32 cellular contexts compared by ENCODE assay signal in the genomic region with DNA sequence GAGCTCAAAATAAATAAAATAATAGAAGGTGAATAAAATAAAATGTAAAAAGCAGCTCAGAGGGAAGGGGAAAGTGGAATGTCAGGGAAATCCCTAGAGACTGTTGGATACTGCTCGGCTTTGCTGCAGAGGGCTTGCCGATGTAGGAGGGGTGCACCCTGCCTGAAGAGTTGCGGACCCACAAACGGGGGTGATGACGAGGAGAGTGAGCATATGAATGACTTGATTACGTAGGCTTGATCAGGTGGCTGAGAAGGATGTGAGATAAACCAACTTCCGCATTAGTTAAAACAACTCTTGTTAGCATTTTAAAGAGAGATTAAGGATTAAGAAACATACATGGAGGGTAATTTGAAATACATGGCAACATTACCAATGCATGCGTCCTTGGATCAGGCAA. TPM values are rescaled to one million over a fixed set of nuclear protein-coding genes. Genes with fewer than 3 reads are reported as not detected.
"Had no signal": no experiment of that assay in that cellular context is flagged by ENCODE, and none has a peak within 500 bp of the region (broad histone marks: within the 10 kb centered on the region; RNA-seq: fewer than 3 reads in every experiment).

No MANE protein-coding gene starts in this region.

- H3K4me1 ChIP-seq: left lung, lower lobe of right lung, pancreas, prostate gland, sigmoid colon, spleen, tibial nerve, uterus had no signal

- H3K36me3 Mint-ChIP-seq: immature natural killer cell; naive thymus-derived CD8-positive, alpha-beta T cell; stimulated activated memory B cell treated with anti-CD40 and anti-IgM and Interleukin-4, amounts not matched to agents 10 μg/mL and 1 μg/mL and 100 μg/mL, for 72 hours; type B pancreatic cell had no signal

- H3K27me3 Mint-ChIP-seq: stimulated activated memory B cell treated with anti-CD40 and anti-IgM and Interleukin-4, amounts not matched to agents 10 μg/mL and 1 μg/mL and 100 μg/mL, for 72 hours; stimulated activated naive CD8-positive, alpha-beta T cell treated with anti-CD3 and anti-CD28 coated beads, Interleukin-15, amount 100 ng/mL, for 72 hours; type B pancreatic cell had no signal

- H3K4me3 ChIP-seq: left lung, lower lobe of right lung, pancreas, prostate gland, sigmoid colon, spleen, tibial nerve, uterus had no signal

- FAIRE-seq: islet of Langerhans, kidney, pancreas, small intestine had no signal

- ATAC-seq: left colon; left lung; lower lobe of right lung; naive thymus-derived CD8-positive, alpha-beta T cell; pancreas; right cardiac atrium; stimulated activated memory B cell treated with anti-CD40 and anti-IgM and Interleukin-4, amounts not matched to agents 10 μg/mL and 1 μg/mL and 100 μg/mL, for 72 hours; stimulated activated naive CD8-positive, alpha-beta T cell treated with anti-CD3 and anti-CD28 coated beads, Interleukin-15, amount 100 ng/mL, for 72 hours had no signal

- H3K9me3 ChIP-seq: left lung, lower lobe of right lung, pancreas, prostate gland, sigmoid colon, spleen, tibial nerve, uterus had no signal

- H3K27ac Mint-ChIP-seq: immature natural killer cell; naive thymus-derived CD8-positive, alpha-beta T cell; nephron; stimulated activated memory B cell treated with anti-CD40 and anti-IgM and Interleukin-4, amounts not matched to agents 10 μg/mL and 1 μg/mL and 100 μg/mL, for 72 hours; stimulated activated naive CD8-positive, alpha-beta T cell treated with anti-CD3 and anti-CD28 coated beads, Interleukin-15, amount 100 ng/mL, for 72 hours; type B pancreatic cell had no signal

- H3K27me3 ChIP-seq: left lung, pancreas, sigmoid colon, spleen, tibial nerve, uterus had no signal

- H3K36me3 ChIP-seq: left lung, lower lobe of right lung, pancreas, prostate gland, sigmoid colon, spleen, tibial nerve, uterus had no signal

- H3K27ac ChIP-seq: left lung, lower lobe of right lung, pancreas, prostate gland, sigmoid colon, spleen, tibial nerve, uterus had no signal

- DNase-seq: hypothalamus; immature natural killer cell; kidney; left colon; left lung; lower lobe of right lung; mammary epithelial cell; mesenchymal stem cell; naive thymus-derived CD8-positive, alpha-beta T cell; nucleus accumbens; pancreas; posterior cingulate gyrus; retina; right cardiac atrium; sigmoid colon; small intestine; spleen; stimulated activated CD4-positive, alpha-beta T cell treated with anti-CD3 and anti-CD28 coated beads, Interleukin-4, amount 100 ng/mL, for 4 hours; stimulated activated CD8-positive, alpha-beta memory T cell treated with anti-CD3 and anti-CD28 coated beads, Interleukin-4, amount 100 ng/mL, for 48 hours; stimulated activated naive CD4-positive, alpha-beta T cell treated with Interleukin-2 at 50 U/mL for 16 hours; stimulated activated naive CD8-positive, alpha-beta T cell treated with anti-CD3 and anti-CD28 coated beads, Interleukin-15, amount 100 ng/mL, for 72 hours; substantia nigra; uterus had no signal

- H3K4me1 Mint-ChIP-seq: naive thymus-derived CD8-positive, alpha-beta T cell; nephron; neural crest cell; stimulated activated memory B cell treated with anti-CD40 and anti-IgM and Interleukin-4, amounts not matched to agents 10 μg/mL and 1 μg/mL and 100 μg/mL, for 72 hours; stimulated activated naive CD8-positive, alpha-beta T cell treated with anti-CD3 and anti-CD28 coated beads, Interleukin-15, amount 100 ng/mL, for 72 hours had no signal

- H3K9me3 Mint-ChIP-seq: immature natural killer cell; naive thymus-derived CD8-positive, alpha-beta T cell; nephron; neural crest cell; stimulated activated memory B cell treated with anti-CD40 and anti-IgM and Interleukin-4, amounts not matched to agents 10 μg/mL and 1 μg/mL and 100 μg/mL, for 72 hours; stimulated activated naive CD8-positive, alpha-beta T cell treated with anti-CD3 and anti-CD28 coated beads, Interleukin-15, amount 100 ng/mL, for 72 hours; type B pancreatic cell had no signal

- H3K4me3 Mint-ChIP-seq: immature natural killer cell; naive thymus-derived CD8-positive, alpha-beta T cell; nephron; neural crest cell; stimulated activated memory B cell treated with anti-CD40 and anti-IgM and Interleukin-4, amounts not matched to agents 10 μg/mL and 1 μg/mL and 100 μg/mL, for 72 hours; stimulated activated naive CD8-positive, alpha-beta T cell treated with anti-CD3 and anti-CD28 coated beads, Interleukin-15, amount 100 ng/mL, for 72 hours; type B pancreatic cell had no signal

RNA-seq across cellular contexts. Expression of a gene that starts 34.1 kb away (rescaled TPM):
- total RNA-seq: left colon; left lung; mucosa of gallbladder; naive thymus-derived CD8-positive, alpha-beta T cell; prostate gland; ureter had no signal
- polyA plus RNA-seq: immature natural killer cell; naive thymus-derived CD8-positive, alpha-beta T cell; right cardiac atrium had no signal
